ENCODE assay signal across 8 cellular contexts in the genomic region with DNA sequence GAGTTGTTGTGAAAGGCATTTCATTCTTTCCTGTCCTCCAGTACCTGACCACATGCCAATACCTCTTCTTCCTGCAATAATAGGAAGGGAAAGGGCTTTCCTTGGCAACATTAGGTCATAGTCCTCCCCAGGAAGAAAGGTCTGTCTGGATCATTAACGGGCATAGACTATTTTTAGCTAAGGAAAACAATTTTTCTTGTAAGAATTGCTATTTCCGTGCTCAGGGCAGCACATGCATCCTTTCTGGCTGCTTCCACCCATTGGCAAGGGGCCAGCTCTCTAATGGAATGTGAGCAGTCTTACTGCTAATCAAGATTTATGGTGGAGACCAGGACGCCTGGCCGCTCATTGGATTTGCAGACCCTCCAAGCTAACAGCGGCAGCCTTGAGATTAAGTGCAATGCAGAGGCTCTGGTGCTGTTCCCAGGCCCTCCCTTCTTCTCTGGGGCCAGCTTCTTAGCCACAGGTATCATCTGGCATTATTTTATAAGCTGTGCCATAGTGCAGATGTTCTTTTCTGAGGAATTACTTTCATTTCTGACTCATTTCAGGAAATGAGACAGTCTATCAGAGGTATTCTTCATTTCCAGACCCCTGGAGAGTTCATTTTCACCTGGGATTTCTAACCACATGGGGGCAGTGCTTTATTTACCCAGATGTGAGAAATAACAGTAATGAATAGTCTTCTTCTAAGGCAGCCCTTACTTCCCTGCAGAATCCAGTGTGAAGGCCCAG. TPM values are rescaled to one million over a fixed set of nuclear protein-coding genes. Genes with fewer than 3 reads are reported as not detected.
A peak's percentile ranks its signal among the peaks of the same experiment; 100 is the strongest.
DNase-seq lines count a peak whose midpoint lies in the region; ATAC-seq and TF ChIP-seq lines count a peak whose summit lies in the region.

No MANE protein-coding gene starts in this region.

- no peaks in the 10 kb centered on the region for H3K27me3 Mint-ChIP-seq in activated CD8-positive, alpha-beta memory T cell treated with anti-CD3 and anti-CD28 coated beads, Interleukin-2, amount 10 ng/mL, durations not matched to agents 7 days and 5 days

- peak; percentile 52 for TF ChIP-seq CTCF in AG09309 (IDR thresholded peaks at IDR 0.05; ENCODE audit: control insufficient read depth, insufficient read depth, low read depth, low read length, missing control alignments)

- no peaks in the 10 kb centered on the region for H3K9me3 Mint-ChIP-seq in activated CD8-positive, alpha-beta memory T cell treated with anti-CD3 and anti-CD28 coated beads, Interleukin-2, amount 10 ng/mL, durations not matched to agents 7 days and 5 days (ENCODE audit: low read depth)

- H3K27ac Mint-ChIP-seq in activated CD8-positive, alpha-beta memory T cell treated with anti-CD3 and anti-CD28 coated beads, Interleukin-2, amount 10 ng/mL, durations not matched to agents 7 days and 5 days, result no peak overlapping the region

- DNase-seq in AG09309 (ENCODE audit: low read depth) (peak; percentile 48), Kasumi-1 (lab: John Stamatoyannopoulos, UW) (peak; percentile 37 to 40), SW 1271 (lab: John Stamatoyannopoulos, UW) (peak; percentile 12 to 88), glomerular endothelial cell (ENCODE audit: extremely low read depth, low read depth, low spot score) (peak; percentile 98), renal cortical epithelial cell (ENCODE audit: low read depth) (peak; percentile 91)
- no peak for DNase-seq in activated CD8-positive, alpha-beta memory T cell treated with anti-CD3 and anti-CD28 coated beads, Interleukin-2, amount 10 ng/mL, durations not matched to agents 7 days and 5 days

- H3K36me3 Mint-ChIP-seq in activated CD8-positive, alpha-beta memory T cell treated with anti-CD3 and anti-CD28 coated beads, Interleukin-2, amount 10 ng/mL, durations not matched to agents 7 days and 5 days, result peaks cover 8% of the 10 kb centered on the region

- H3K4me1 Mint-ChIP-seq in activated CD8-positive, alpha-beta memory T cell treated with anti-CD3 and anti-CD28 coated beads, Interleukin-2, amount 10 ng/mL, durations not matched to agents 7 days and 5 days, result peaks cover 2% of the 10 kb centered on the region

- CTCF ChIA-PET in activated CD8-positive, alpha-beta memory T cell treated with anti-CD3 and anti-CD28 coated beads, Interleukin-2, amount 10 ng/mL, durations not matched to agents 7 days and 5 days (lab: Charles Lee), result interaction anchor here (0.6 kb wide), 1 partner anchor 23 kb away, joined by 3 read pairs; no protein-coding TSS in a partner anchor

- H3K4me3 Mint-ChIP-seq in activated CD8-positive, alpha-beta memory T cell treated with anti-CD3 and anti-CD28 coated beads, Interleukin-2, amount 10 ng/mL, durations not matched to agents 7 days and 5 days, result no peak overlapping the region

- H3K4me3 ChIP-seq in AG09309 (ENCODE audit: control insufficient read depth, low read depth, low read length), result no peak overlapping the region

- peak; percentile 65 for ATAC-seq in GM19351 (IDR thresholded peaks at IDR 0.05; ENCODE audit: unreplicated experiment)
- no peak for ATAC-seq in activated CD8-positive, alpha-beta memory T cell treated with anti-CD3 and anti-CD28 coated beads, Interleukin-2, amount 10 ng/mL, durations not matched to agents 7 days and 5 days
- no peak for ATAC-seq in GM19324 (IDR thresholded peaks at IDR 0.05; ENCODE audit: low FRiP score, unreplicated experiment)

RNA-seq across cellular contexts. Expression of a gene that starts 52.9 kb away (rescaled TPM):
- total RNA-seq in glomerular endothelial cell (78.2 and 96.6 TPM in 2 replicates), renal cortical epithelial cell (82.7 and 96.2 TPM in 2 replicates)
- 10 to 100 TPM; 21.7 to 22.6 TPM for total RNA-seq in activated CD8-positive, alpha-beta memory T cell treated with anti-CD3 and anti-CD28 coated beads, Interleukin-2, amount 10 ng/mL, durations not matched to agents 7 days and 5 days
